ENCODE assay signal across 1 cellular context in the genomic region with DNA sequence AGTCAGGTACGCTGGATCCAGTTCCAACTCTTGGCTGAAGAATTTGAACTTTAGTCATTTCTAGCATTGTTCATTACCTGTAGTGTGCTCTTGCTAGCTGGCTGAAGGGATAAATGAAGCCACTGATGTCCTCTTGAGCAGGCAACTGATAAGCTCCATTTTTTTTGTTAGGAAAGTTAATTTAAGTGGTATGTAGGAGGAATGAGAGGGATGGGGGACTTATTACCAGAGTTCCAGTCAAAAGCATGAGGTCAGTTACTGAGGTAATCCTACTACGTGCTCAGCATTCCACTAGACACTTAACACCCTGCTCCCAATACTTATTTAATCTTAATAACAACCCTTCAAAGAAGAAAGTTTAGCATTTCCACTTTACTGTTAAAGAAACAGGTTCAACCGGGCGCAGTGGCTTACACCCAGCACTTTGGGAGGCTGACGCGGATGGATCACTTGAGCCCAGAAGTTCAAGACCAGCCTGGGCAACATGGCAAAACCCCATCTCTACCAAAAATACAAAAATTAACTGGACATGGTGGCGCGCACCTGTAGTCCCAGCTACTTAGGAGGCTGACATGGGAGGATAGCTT.
TF ChIP-seq lines count a peak whose summit lies in the region.

No MANE protein-coding gene starts in this region.

TF ChIP-seq in IMR-90, 13 proteins besides CTCF, POLR2A, EP300 and RAD21:
- TF ChIP-seq RFX5 (IDR thresholded peaks at IDR 0.05; ENCODE audit: low read depth, low read length) (no peak), MXI1 (IDR thresholded peaks at IDR 0.05; ENCODE audit: borderline replicate concordance, low read depth, low read length) (no peak), SMC3 (IDR thresholded peaks at IDR 0.05; ENCODE audit: low read depth, low read length) (no peak), CHD1 (IDR thresholded peaks at IDR 0.05; ENCODE audit: low read depth, low read length) (no peak), RCOR1 (IDR thresholded peaks at IDR 0.05; ENCODE audit: insufficient replicate concordance, low read length) (no peak), CEBPB (IDR thresholded peaks at IDR 0.05; ENCODE audit: low read depth, low read length) (no peak), MAZ (IDR thresholded peaks at IDR 0.05; ENCODE audit: borderline replicate concordance, low read depth, low read length) (no peak), MAFK (IDR thresholded peaks at IDR 0.05; ENCODE audit: low read depth, low read length) (no peak), NFE2L2 (IDR thresholded peaks at IDR 0.05; ENCODE audit: low read depth, low read length) (no peak)
- TF ChIP-seq, protein P1, sequence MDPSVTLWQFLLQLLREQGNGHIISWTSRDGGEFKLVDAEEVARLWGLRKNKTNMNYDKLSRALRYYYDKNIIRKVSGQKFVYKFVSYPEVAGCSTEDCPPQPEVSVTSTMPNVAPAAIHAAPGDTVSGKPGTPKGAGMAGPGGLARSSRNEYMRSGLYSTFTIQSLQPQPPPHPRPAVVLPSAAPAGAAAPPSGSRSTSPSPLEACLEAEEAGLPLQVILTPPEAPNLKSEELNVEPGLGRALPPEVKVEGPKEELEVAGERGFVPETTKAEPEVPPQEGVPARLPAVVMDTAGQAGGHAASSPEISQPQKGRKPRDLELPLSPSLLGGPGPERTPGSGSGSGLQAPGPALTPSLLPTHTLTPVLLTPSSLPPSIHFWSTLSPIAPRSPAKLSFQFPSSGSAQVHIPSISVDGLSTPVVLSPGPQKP (IDR thresholded peaks at IDR 0.05; ENCODE audit: borderline replicate concordance, low read depth, low read length), result no peak
TF ChIP-seq in IMR-90: peak in this region for 0.
